Comparison of ENCODE assay signal across 8 cellular contexts in the genomic region with DNA sequence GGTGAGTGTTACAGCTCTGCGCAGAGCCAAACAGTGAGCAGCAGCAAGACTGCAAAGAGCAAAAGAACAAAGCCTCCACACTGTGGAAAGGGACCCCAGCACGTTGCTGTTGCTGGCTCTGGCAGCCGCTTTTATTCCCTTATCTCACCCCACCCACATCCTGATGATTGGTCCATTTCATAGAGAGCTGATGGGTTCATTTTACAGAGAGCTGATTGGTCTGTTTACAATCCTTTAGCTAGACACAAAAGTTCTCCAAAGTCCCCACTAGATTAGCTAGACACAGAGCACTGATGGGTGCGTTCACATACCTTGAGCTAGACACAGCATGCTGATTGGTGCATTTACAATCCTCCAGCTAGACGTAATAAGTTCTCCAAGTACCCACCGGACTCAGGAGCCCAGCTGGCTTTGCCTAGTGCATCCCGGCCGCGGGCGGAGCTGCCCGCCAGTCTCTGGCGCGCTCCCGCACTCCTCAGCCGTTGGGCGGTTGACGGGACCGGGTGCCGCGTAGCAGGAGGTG.
DNase-seq lines count a peak whose midpoint lies in the region; TF ChIP-seq lines count a peak whose summit lies in the region.
"Not testable (repeated sequence)": the region's sequence is repeated elsewhere in the genome, so short reads cannot be mapped to it uniquely, and the experiment has no call there.

No MANE protein-coding gene starts in this region.

- not testable (repeated sequence) for H3K27me3 ChIP-seq in BE2C

- peak overlapping the region; percentile 86 for H3K4me3 Mint-ChIP-seq in T-helper 1 cell treated with Interleukin-12 subunit alpha and Interleukin-12 subunit beta and Interleukin-4 antibody, amounts not matched to agents 30 μg/mL and 1 μg/mL, for 36 hours
- H3K4me3 Mint-ChIP-seq in activated naive CD4-positive, alpha-beta T cell treated with anti-CD3 and anti-CD28 coated beads, Interleukin-2, amount 50 U/mL, for 24 hours, result peak overlapping the region; percentile 89

- H3K27me3 Mint-ChIP-seq in T-helper 1 cell treated with Interleukin-12 subunit alpha and Interleukin-12 subunit beta and Interleukin-4 antibody, amounts not matched to agents 30 μg/mL and 1 μg/mL, for 36 hours (ENCODE audit: low read depth); activated naive CD4-positive, alpha-beta T cell treated with anti-CD3 and anti-CD28 coated beads, Interleukin-2, amount 50 U/mL, for 24 hours: not testable (repeated sequence)

- peak; percentile 86 for DNase-seq in BE2C
- DNase-seq in HS-27A (ENCODE audit: low read depth), result peak; percentile 77
- DNase-seq in NCI-H446 (lab: John Stamatoyannopoulos, UW), result peak; percentile 70 to 90
- peak; percentile 73 for DNase-seq in fibroblast of mammary gland (ENCODE audit: low read depth)
- peak; percentile 35 for DNase-seq in midbrain (lab: John Stamatoyannopoulos, UW)
- DNase-seq in stimulated activated CD4-positive, alpha-beta T cell treated with anti-CD3 and anti-CD28 coated beads, Interleukin-2, amount 100 ng/mL, for 4 hours (ENCODE audit: low read depth), result peak; percentile 8

- not testable (repeated sequence) for H3K9me3 ChIP-seq in BE2C

- H3K36me3 ChIP-seq in BE2C, result not testable (repeated sequence)

- TF ChIP-seq CTCF in BE2C (IDR thresholded peaks at IDR 0.05; ENCODE audit: low read depth, low read length); fibroblast of mammary gland (conservative IDR thresholded peaks at IDR 0.05; ENCODE audit: control insufficient read depth, insufficient read depth, low read depth, low read length): not testable (repeated sequence)

- not testable (repeated sequence) for H3K4me1 ChIP-seq in BE2C

- H3K4me1 Mint-ChIP-seq in T-helper 1 cell treated with Interleukin-12 subunit alpha and Interleukin-12 subunit beta and Interleukin-4 antibody, amounts not matched to agents 30 μg/mL and 1 μg/mL, for 36 hours (ENCODE audit: low read depth), result not testable (repeated sequence)
- peaks cover 10% of the 10 kb centered on the region for H3K4me1 Mint-ChIP-seq in activated naive CD4-positive, alpha-beta T cell treated with anti-CD3 and anti-CD28 coated beads, Interleukin-2, amount 50 U/mL, for 24 hours

- H3K27ac Mint-ChIP-seq in T-helper 1 cell treated with Interleukin-12 subunit alpha and Interleukin-12 subunit beta and Interleukin-4 antibody, amounts not matched to agents 30 μg/mL and 1 μg/mL, for 36 hours, result peak overlapping the region; percentile 86
- H3K27ac Mint-ChIP-seq in activated naive CD4-positive, alpha-beta T cell treated with anti-CD3 and anti-CD28 coated beads, Interleukin-2, amount 50 U/mL, for 24 hours, result peak overlapping the region; percentile 85

- H3K36me3 Mint-ChIP-seq in T-helper 1 cell treated with Interleukin-12 subunit alpha and Interleukin-12 subunit beta and Interleukin-4 antibody, amounts not matched to agents 30 μg/mL and 1 μg/mL, for 36 hours (ENCODE audit: low read depth); activated naive CD4-positive, alpha-beta T cell treated with anti-CD3 and anti-CD28 coated beads, Interleukin-2, amount 50 U/mL, for 24 hours: not testable (repeated sequence)

- H3K4me3 ChIP-seq in BE2C (ENCODE audit: low read depth, low read length) (peak overlapping the region; percentile 65), fibroblast of mammary gland (ENCODE audit: control insufficient read depth, low read depth, low read length) (peak overlapping the region; percentile 48)

- not testable (repeated sequence) for H3K9me3 Mint-ChIP-seq in T-helper 1 cell treated with Interleukin-12 subunit alpha and Interleukin-12 subunit beta and Interleukin-4 antibody, amounts not matched to agents 30 μg/mL and 1 μg/mL, for 36 hours; activated naive CD4-positive, alpha-beta T cell treated with anti-CD3 and anti-CD28 coated beads, Interleukin-2, amount 50 U/mL, for 24 hours

Comparison
In these comparisons a context has a peak if more than half of its experiments do, and no peak if none do; other contexts are left out.
1. Peak in every context shown above with its lines: DNase-seq and H3K4me3 ChIP-seq.
2. DNase-seq: peak in every context shown above with its lines; median percentile 86 in BE2C; 80 in NCI-H446; 77 in HS-27A; 73 in fibroblast of mammary gland; 35 in midbrain; 8 in stimulated activated CD4-positive, alpha-beta T cell treated with anti-CD3 and anti-CD28 coated beads, Interleukin-2, amount 100 ng/mL, for 4 hours.